In the genomic region with DNA sequence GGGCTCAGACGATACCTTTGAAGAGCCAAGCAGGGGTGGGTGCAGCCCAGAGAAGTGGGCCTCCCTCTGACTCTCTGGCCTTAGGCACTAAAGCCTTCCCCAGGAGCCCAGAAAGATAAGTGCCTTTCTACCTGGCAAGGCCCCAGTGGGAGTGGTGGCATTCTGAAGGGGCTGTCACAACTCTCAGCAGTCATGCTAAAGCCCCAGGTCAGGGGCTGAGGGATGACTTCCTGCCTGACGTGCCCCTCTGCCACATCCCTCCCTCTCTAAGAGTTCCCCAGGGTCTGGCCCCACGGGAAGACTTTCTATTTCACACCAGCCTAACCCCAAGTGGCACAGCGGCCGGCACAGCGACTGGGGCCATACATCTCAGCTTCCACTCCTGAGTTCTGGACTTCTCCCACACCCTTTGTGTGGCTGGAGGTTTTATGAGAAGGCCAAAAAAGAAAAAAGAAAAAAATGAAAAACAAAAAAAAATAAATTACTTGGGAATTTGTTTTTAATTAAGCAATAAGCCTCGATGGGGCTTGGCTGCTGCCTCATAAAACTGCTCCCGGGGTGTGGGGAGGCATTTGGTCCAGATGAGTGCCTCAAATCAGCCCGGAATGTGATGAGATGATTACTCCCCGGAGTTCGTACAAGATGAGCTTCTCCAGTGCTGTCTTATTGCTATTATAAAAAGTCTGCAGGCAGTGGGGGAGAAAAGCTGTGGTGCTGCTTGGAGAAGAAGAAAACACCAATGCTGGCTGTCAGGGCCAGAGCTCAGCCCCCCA, we compare ENCODE assay signal across 23 cellular contexts.
"Had no signal": no experiment of that assay in that cellular context is flagged by ENCODE, and none has a peak within 500 bp of the region (broad histone marks: within the 10 kb centered on the region; RNA-seq: fewer than 3 reads in every experiment).

No MANE protein-coding gene starts in this region.

- DNase-seq: activated CD4-positive, alpha-beta T cell treated with anti-CD3 and anti-CD28 coated beads, Interleukin-2, amount 10 ng/mL, durations not matched to agents 7 days and 5 days; activated CD8-positive, alpha-beta T cell treated with anti-CD3 and anti-CD28 coated beads, Interleukin-2, amount 10 ng/mL, durations not matched to agents 7 days and 5 days; activated effector memory CD4-positive, alpha-beta T cell treated with Interleukin-2 at 50 U/mL for 16 hours; activated naive CD4-positive, alpha-beta T cell treated with anti-CD3 and anti-CD28 coated beads, Interleukin-2, amount 10 ng/mL, durations not matched to agents 7 days and 5 days; activated naive CD8-positive, alpha-beta T cell treated with anti-CD3 and anti-CD28 coated beads, Interleukin-2, amount 50 U/mL, for 24 hours; activated T-cell treated with anti-CD3 and anti-CD28 coated beads, Interleukin-2, amount 50 U/mL, for 4 hours; aorta; brain microvascular endothelial cell; central memory CD4-positive, alpha-beta T cell; colonic mucosa; endodermal cell; erythroblast; immature natural killer cell; natural killer cell; stimulated activated CD4-positive, alpha-beta T cell treated with anti-CD3 and anti-CD28 coated beads, Interleukin-4, amount 100 ng/mL, for 4 hours; upper lobe of left lung had no signal

- H3K27me3 ChIP-seq: colonic mucosa, neutrophil, pancreas, upper lobe of left lung had no signal

- H3K27ac ChIP-seq: brain microvascular endothelial cell, colonic mucosa, neutrophil, pancreas, thoracic aorta, upper lobe of left lung had no signal

- H3K4me2 ChIP-seq: smooth muscle cell had no signal

- H3K9me3 ChIP-seq: colonic mucosa, neutrophil, pancreas, thoracic aorta, upper lobe of left lung had no signal

- H3K4me1 ChIP-seq: colonic mucosa, pancreas, upper lobe of left lung had no signal

- H3K36me3 ChIP-seq: brain microvascular endothelial cell, colonic mucosa, neutrophil, pancreas, thoracic aorta, upper lobe of left lung had no signal

- H3K4me3 ChIP-seq: colonic mucosa, pancreas, smooth muscle cell, thoracic aorta, upper lobe of left lung had no signal

- ATAC-seq: activated CD4-positive, CD25-positive, alpha-beta regulatory T cell treated with anti-CD3 and anti-CD28 coated beads, Interleukin-2, amount 50 U/mL, for 24 hours; activated CD8-positive, alpha-beta T cell treated with anti-CD3 and anti-CD28 coated beads, Interleukin-2, amount 10 ng/mL, durations not matched to agents 7 days and 5 days; activated naive CD8-positive, alpha-beta T cell treated with anti-CD3 and anti-CD28 coated beads, Interleukin-2, amount 50 U/mL, for 24 hours; activated T-cell treated with anti-CD3 and anti-CD28 coated beads, Interleukin-2, amount 50 U/mL, for 4 hours; natural killer cell; pancreas; sciatic nerve; stimulated activated memory B cell treated with anti-CD40 and anti-IgM and Interleukin-4, amounts not matched to agents 10 μg/mL and 1 μg/mL and 100 μg/mL, for 72 hours had no signal
